ENCODE assay signal across 8 cellular contexts in genomic region chr4:163495900-163496299, GRCh38. TPM values are rescaled to one million over a fixed set of nuclear protein-coding genes. Genes with fewer than 3 reads are reported as not detected.
DNase-seq lines count a peak whose midpoint lies in the region; ATAC-seq, FAIRE-seq and TF ChIP-seq lines count a peak whose summit lies in the region.

No MANE protein-coding gene starts in this region.

- ATAC-seq in GM21786 (IDR thresholded peaks at IDR 0.05; ENCODE audit: unreplicated experiment) = peak; percentile 34

- H3K4me1 ChIP-seq in Peyer's patch = peaks cover 0 to 9% (median 0%) of the 10 kb centered on the region in 4 donors

- TF ChIP-seq CTCF in choroid plexus epithelial cell (conservative IDR thresholded peaks at IDR 0.05; ENCODE audit: low read depth, low read length) (no peak), Peyer's patch (IDR thresholded peaks at IDR 0.05) (no peak)

- H3K27me3 ChIP-seq in Peyer's patch = no peaks in the 10 kb centered on the region

- H3K27ac ChIP-seq in Peyer's patch = no peak overlapping the region

- TF ChIP-seq POLR2A in GM12891 (IDR thresholded peaks at IDR 0.05; ENCODE audit: low read depth, low read length) (peak; percentile 46; the same call in 1 of the 2 replicates), Peyer's patch (IDR thresholded peaks at IDR 0.05) (no peak)

- DNase-seq in GM12891 (ENCODE audit: insufficient read length, low spot score) (no peak), NCI-H2171 (lab: John Stamatoyannopoulos, UW) (peak; percentile 11), choroid plexus epithelial cell (ENCODE audit: low read depth) (no peak), skeletal muscle cell (ENCODE audit: low read depth) (no peak), urothelium cell line (ENCODE audit: low spot score) (no peak), Peyer's patch (no peak), pons (ENCODE audit: low spot score) (no peak)

- FAIRE-seq in GM12891 (lab: Jason Lieb, UNC) (peak; percentile 92), urothelium cell line (lab: Jason Lieb, UNC) (no peak)

- H3K4me3 ChIP-seq in choroid plexus epithelial cell (ENCODE audit: low read depth, low read length) = peak overlapping the region; percentile 92
- H3K4me3 ChIP-seq in skeletal muscle cell (ENCODE audit: low read depth, low read length) = peak overlapping the region; percentile 70
- H3K4me3 ChIP-seq in Peyer's patch = peak overlapping the region in 1 of 4 donors; percentile 77

- H3K9me3 ChIP-seq in Peyer's patch = no peaks in the 10 kb centered on the region

- H3K36me3 ChIP-seq in Peyer's patch = no peaks in the 10 kb centered on the region

TF ChIP-seq in GM12891, 5 proteins besides CTCF, POLR2A, EP300 and RAD21:
- TF ChIP-seq POU2F2 (IDR thresholded peaks at IDR 0.05; ENCODE audit: low read depth, low read length) (no peak), POLR2AphosphoS5 (IDR thresholded peaks at IDR 0.05; ENCODE audit: low read depth, low read length) (no peak), SPI1 (IDR thresholded peaks at IDR 0.05; ENCODE audit: low read depth, low read length) (peak; percentile 48), TAF1 (IDR thresholded peaks at IDR 0.05; ENCODE audit: low read depth, low read length) (peak; percentile 15; the same call in 1 of the 2 replicates)
TF ChIP-seq in GM12891: peak in this region for 2.

RNA-seq across cellular contexts. Expression of gene TMA16, which starts 1.4 kb away (rescaled TPM):
- 53.0 TPM for polyA plus RNA-seq in GM12891 (2012; ENCODE audit: low read depth, missing spikeins)
- 10 to 100 TPM in 3 of 4 donors, 1 to 10 TPM in 1; 6.1 to 26.4 (median 15.1) TPM for total RNA-seq in Peyer's patch

RNA-seq across cellular contexts. Expression of gene TKTL2, which starts 22.3 kb away (rescaled TPM):
- polyA plus RNA-seq in GM12891 (2012; ENCODE audit: low read depth, missing spikeins) = not detected
- not detected for total RNA-seq in Peyer's patch
